In the genomic region with DNA sequence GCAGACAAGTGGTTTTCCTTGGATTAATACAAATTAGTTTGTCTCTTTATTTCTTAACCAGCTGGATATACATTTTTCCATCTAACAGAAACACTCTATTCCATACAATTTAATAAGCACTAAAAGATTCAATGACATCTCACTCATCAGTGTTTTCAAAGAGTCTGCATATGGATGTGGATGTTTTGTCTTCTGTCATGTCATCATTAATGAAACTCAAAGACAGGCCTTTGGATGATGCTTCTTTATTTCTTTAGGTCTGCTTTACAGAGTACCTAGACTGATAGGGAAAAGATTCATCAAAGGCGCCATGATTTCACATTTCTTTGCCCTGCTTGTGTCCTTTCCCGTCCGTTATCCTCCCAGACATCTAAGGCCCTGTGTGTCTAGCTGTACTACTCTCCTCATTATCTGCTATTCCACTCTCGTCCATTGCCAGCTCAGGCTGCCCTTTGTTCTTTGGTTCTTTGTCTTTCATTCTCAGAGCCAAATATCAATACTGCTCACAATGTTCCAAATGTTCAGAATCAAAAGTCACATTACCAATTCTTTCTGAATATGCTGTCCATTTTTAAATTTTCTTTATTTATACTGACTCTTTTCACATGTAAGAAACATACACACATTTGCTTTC, we compare ENCODE assay signal across 23 cellular contexts.
DNase-seq lines count a peak whose midpoint lies in the region; ATAC-seq, FAIRE-seq and TF ChIP-seq lines count a peak whose summit lies in the region.
"Had no signal": no experiment of that assay in that cellular context is flagged by ENCODE, and none has a peak within 500 bp of the region (broad histone marks: within the 10 kb centered on the region; RNA-seq: fewer than 3 reads in every experiment).

No MANE protein-coding gene starts in this region.

- no peaks in the 10 kb centered on the region for H3K79me2 ChIP-seq in HepG2 (ENCODE audit: insufficient read depth, low read length)

- no peak for TF ChIP-seq EP300 in HepG2 (IDR thresholded peaks at IDR 0.05; ENCODE audit: low read depth in 2 of 2, low read length in 2 of 2)
- TF ChIP-seq EP300 in HepG2 (CRISPR knock-in tag; IDR thresholded peaks at IDR 0.05; ENCODE audit: borderline replicate concordance), result no peak

- H3K27ac ChIP-seq in caudate nucleus (ENCODE audit: low read depth, low read length) (peak overlapping the region; percentile 22), HepG2 (ENCODE audit: extremely low read length, insufficient read depth, low read length) (no peak overlapping the region)
- H3K27ac ChIP-seq: GM23248, KMS-11, RWPE1 had no signal

- no peaks in the 10 kb centered on the region for H3K36me3 ChIP-seq in HepG2 (replicated peaks in 1 of 2; ENCODE audit: control insufficient read depth in 1 of 2, insufficient read depth in 2 of 2, low read length in 2 of 2)

- no peak for TF ChIP-seq CTCF in HepG2 (CRISPR knock-in tag; IDR thresholded peaks at IDR 0.05)

- H2AFZ ChIP-seq in HepG2 (ENCODE audit: low read length), result no peak overlapping the region
- H2AFZ ChIP-seq: GM23248 had no signal

- no peak for TF ChIP-seq POLR2A in HepG2 (IDR thresholded peaks at IDR 0.05; ENCODE audit: insufficient read depth in 1 of 2, low read depth in 2 of 2, low read length in 2 of 2)

- H3K4me3 ChIP-seq in HepG2 (replicated peaks in 1 of 3; ENCODE audit: insufficient read depth in 1 of 3, low read depth in 2 of 3, low read length in 3 of 3), result no peak overlapping the region
- H3K4me3 ChIP-seq: GM23248 had no signal

- no peaks in the 10 kb centered on the region; a peak in 1 of 5 replicates for H3K27me3 ChIP-seq in HepG2 (ENCODE audit: control insufficient read depth in 1 of 2, insufficient read depth in 2 of 2, low read length in 2 of 2)

- CTCF ChIA-PET in HepG2 (lab: Yijun Ruan, JAX; ENCODE audit: low intra/inter-chr PET ratio, low total read pairs), result no interaction called here

- TF ChIP-seq RAD21 in HepG2 (CRISPR knock-in tag; IDR thresholded peaks at IDR 0.05), result no peak

- 1% methylated on average over 4 of the region's 4 CpGs for WGBS in HepG2 (ENCODE audit: low lambda C conversion rate)

- H3K4me1 ChIP-seq in HepG2 (ENCODE audit: insufficient read depth, low read length), result no peaks in the 10 kb centered on the region

- no peaks in the 10 kb centered on the region for H4K20me1 ChIP-seq in HepG2 (ENCODE audit: insufficient read depth, low read length)

- DNase-seq in caudate nucleus (lab: John Stamatoyannopoulos, UW) (peak in 1 of 61 donors; percentile 12), HepG2 (ENCODE audit: low spot score) (no peak), putamen (ENCODE audit: low spot score) (peak; percentile 15), GF-D8 (lab: John Stamatoyannopoulos, UW) (no peak), RCC 7860 (ENCODE audit: low spot score) (no peak), posterior vena cava (ENCODE audit: low spot score) (no peak)
- DNase-seq: ACHN, Calu3, DND-41, GM23248, HCEC 1CT, IMR-90, NCI-H1048, NCI-H1417, NCI-H1694 treated with DMSO at 0.1 percent for 48 hours, NCI-H2081, NCI-H2227 treated with DMSO at 0.1 percent for 48 hours, NCI-H526 treated with DMSO at 0.1 percent for 48 hours, SHP77 had no signal

- in situ Hi-C loops in HepG2 (cut with HindIII; ENCODE audit: extremely low pct_ligation_motif_present, low pct_unique_long_range_greater_than_20kb), result no loop called here

- no TSS peak for BruUV-seq in HepG2 (replicated peaks; lab: Mats Ljungman, UMichigan)

- intact Hi-C loops in HepG2 (cut with micrococcal nuclease; ENCODE audit: unreplicated experiment), result no loop called here
- intact Hi-C loops in posterior vena cava (cut with DNase I), result no loop called here

- no peak overlapping the region for H3K9ac ChIP-seq in HepG2 (ENCODE audit: insufficient read depth, low read depth, low read length)
- H3K9ac ChIP-seq: GM23248, KMS-11 had no signal

- no peak overlapping the region for H3K4me2 ChIP-seq in HepG2 (ENCODE audit: low read depth, low read length)
- H3K4me2 ChIP-seq: KMS-11 had no signal

- H3K9me3 ChIP-seq in HepG2 (ENCODE audit: low read length), result no peaks in the 10 kb centered on the region

- ATAC-seq in HepG2 (no peak), GM18502 (IDR thresholded peaks at IDR 0.05; ENCODE audit: poor library complexity, unreplicated experiment) (no peak)

- POLR2A ChIA-PET in HepG2 (lab: Yijun Ruan, JAX), result no interaction called here

- no peak for FAIRE-seq in HepG2 (lab: Jason Lieb, UNC)
- no peak for FAIRE-seq in RCC 7860 (lab: Jason Lieb, UNC)
- FAIRE-seq: GM18507 had no signal

TF ChIP-seq in HepG2, 621 proteins besides CTCF, POLR2A, EP300 and RAD21:
- TF ChIP-seq MAFK (conservative IDR thresholded peaks at IDR 0.05 in 1 of 2, IDR thresholded peaks at IDR 0.05 in 1 of 2; ENCODE audit: low read length in 2 of 2), result peak; percentile 35 to 55; a peak in 3 of 4 replicates
- peak; percentile 53 for TF ChIP-seq MAFF (IDR thresholded peaks at IDR 0.05; ENCODE audit: low read depth, low read length)
- TF ChIP-seq ZNF891 (CRISPR knock-in tag; IDR thresholded peaks at IDR 0.05), result no peak
- TF ChIP-seq BORCS8-MEF2B (CRISPR knock-in tag; IDR thresholded peaks at IDR 0.05), result no peak
- TF ChIP-seq CAMTA2 (CRISPR knock-in tag; IDR thresholded peaks at IDR 0.05; ENCODE audit: borderline replicate concordance), result no peak
- TF ChIP-seq, protein P1, sequence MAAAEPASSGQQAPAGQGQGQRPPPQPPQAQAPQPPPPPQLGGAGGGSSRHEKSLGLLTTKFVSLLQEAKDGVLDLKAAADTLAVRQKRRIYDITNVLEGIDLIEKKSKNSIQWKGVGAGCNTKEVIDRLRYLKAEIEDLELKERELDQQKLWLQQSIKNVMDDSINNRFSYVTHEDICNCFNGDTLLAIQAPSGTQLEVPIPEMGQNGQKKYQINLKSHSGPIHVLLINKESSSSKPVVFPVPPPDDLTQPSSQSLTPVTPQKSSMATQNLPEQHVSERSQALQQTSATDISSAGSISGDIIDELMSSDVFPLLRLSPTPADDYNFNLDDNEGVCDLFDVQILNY (CRISPR knock-in tag; conservative IDR thresholded peaks at IDR 0.05), result no peak
- no peak for TF ChIP-seq EEA1 (CRISPR knock-in tag; IDR thresholded peaks at IDR 0.05; ENCODE audit: borderline replicate concordance)
- no peak for TF ChIP-seq HCFC1 (IDR thresholded peaks at IDR 0.05; ENCODE audit: low read depth, low read length)
